35 cellular contexts compared by ENCODE assay signal in genomic region chr4:45399116-45399515, GRCh38.
DNase-seq lines count a peak whose midpoint lies in the region; ATAC-seq, FAIRE-seq and TF ChIP-seq lines count a peak whose summit lies in the region.
"Had no signal": no experiment of that assay in that cellular context is flagged by ENCODE, and none has a peak within 500 bp of the region (broad histone marks: within the 10 kb centered on the region; RNA-seq: fewer than 3 reads in every experiment).

No MANE protein-coding gene starts in this region.

- H3K27ac Mint-ChIP-seq in CD4-positive, alpha-beta T cell, result no peak overlapping the region
- no peak overlapping the region for H3K27ac Mint-ChIP-seq in activated CD4-positive, alpha-beta T cell treated with anti-CD3 and anti-CD28 coated beads, Interleukin-2, amount 10 ng/mL, durations not matched to agents 7 days and 5 days
- H3K27ac Mint-ChIP-seq: B cell; CD14-positive monocyte; CD4-positive, alpha-beta memory T cell; CD4-positive, CD25-positive, alpha-beta regulatory T cell; CD8-positive, alpha-beta memory T cell; CD8-positive, alpha-beta T cell had no signal

- no peak overlapping the region for H3K14ac ChIP-seq in IMR-90 (replicated peaks; ENCODE audit: low read depth, low read length)

- no peak overlapping the region for H2BK5ac ChIP-seq in IMR-90 (ENCODE audit: low read depth, low read length, poor library complexity, severe bottlenecking)

- no peaks in the 10 kb centered on the region for H3K27me3 ChIP-seq in HepG2 (ENCODE audit: control insufficient read depth in 1 of 2, insufficient read depth in 2 of 2, low read length in 2 of 2)
- no peaks in the 10 kb centered on the region for H3K27me3 ChIP-seq in right lobe of liver
- no peaks in the 10 kb centered on the region for H3K27me3 ChIP-seq in IMR-90 (ENCODE audit: control insufficient read depth, insufficient read depth, low read length)
- H3K27me3 ChIP-seq in K562 (ENCODE audit: control insufficient read depth in 2 of 2, insufficient read depth in 2 of 2, low read length in 2 of 2), result no peaks in the 10 kb centered on the region
- no peaks in the 10 kb centered on the region for H3K27me3 ChIP-seq in CD4-positive, alpha-beta T cell (ENCODE audit: control insufficient read depth, insufficient read depth, low read length)
- H3K27me3 ChIP-seq: BE2C; BLaER1; BLaER1 treated with 17β-estradiol and CSF1 and Interleukin-3, amounts not matched to agents 10 nM and 100 nM had no signal

- FAIRE-seq in HepG2 (lab: Jason Lieb, UNC) (no peak), A549 (lab: Jason Lieb, UNC) (no peak), K562 (lab: Jason Lieb, UNC) (no peak)
- FAIRE-seq: A204.1, D721Med had no signal

- TF ChIP-seq POLR2A in HepG2 (IDR thresholded peaks at IDR 0.05; ENCODE audit: insufficient read depth in 1 of 2, low read depth in 2 of 2, low read length in 2 of 2) (no peak), right lobe of liver (IDR thresholded peaks at IDR 0.05) (no peak), A549 (IDR thresholded peaks at IDR 0.05; ENCODE audit: low read length) (no peak), IMR-90 (IDR thresholded peaks at IDR 0.05; ENCODE audit: low read depth, low read length) (no peak), K562 (conservative IDR thresholded peaks at IDR 0.05) (no peak)

- H3K18ac ChIP-seq in IMR-90 (ENCODE audit: low read depth, low read length), result no peak overlapping the region

- 0% methylated on average over 3 of the region's 3 CpGs for WGBS in HepG2 (ENCODE audit: low lambda C conversion rate)
- WGBS in right lobe of liver (ENCODE audit: insufficient coverage, low coverage, low lambda C conversion rate, missing lambda C conversion rate), result 18% methylated on average over 3 of the region's 3 CpGs
- 1% methylated on average over 3 of the region's 3 CpGs for WGBS in A549 (ENCODE audit: missing lambda C conversion rate)
- no CpG with 5 or more reads among the region's 3 CpGs for WGBS in IMR-90 (ENCODE audit: extremely low coverage in 2 of 2, insufficient read length in 1 of 2), 2 experiments
- WGBS in K562 (ENCODE audit: insufficient coverage, low coverage, missing lambda C conversion rate), result 0% methylated on average over 3 of the region's 3 CpGs

- no peak overlapping the region for H2AFZ ChIP-seq in HepG2 (ENCODE audit: low read length)
- H2AFZ ChIP-seq in IMR-90 (replicated peaks; ENCODE audit: low read length, poor library complexity), result no peak overlapping the region
- no peak overlapping the region for H2AFZ ChIP-seq in K562 (ENCODE audit: low read depth, low read length)

- no peaks in the 10 kb centered on the region for H3K9me1 ChIP-seq in IMR-90 (ENCODE audit: insufficient read depth, low read length)
- no peaks in the 10 kb centered on the region for H3K9me1 ChIP-seq in K562 (ENCODE audit: control insufficient read depth, insufficient read depth, low read length)

- H2AK5ac ChIP-seq in IMR-90 (ENCODE audit: low read depth, low read length), result no peak overlapping the region

- in situ Hi-C loops in HepG2 (cut with HindIII; ENCODE audit: extremely low pct_ligation_motif_present, low pct_unique_long_range_greater_than_20kb), result no loop called here
- in situ Hi-C loops in IMR-90 (cut with MboI; ENCODE audit: low sequenced_read_pairs), result no loop called here
- in situ Hi-C loops in K562 (cut with MboI), result no loop called here

- H4K5ac ChIP-seq in IMR-90 (ENCODE audit: low read depth, low read length), result no peak overlapping the region

- no peak for TF ChIP-seq CTCF in HepG2 (CRISPR knock-in tag; IDR thresholded peaks at IDR 0.05)
- TF ChIP-seq CTCF in right lobe of liver (IDR thresholded peaks at IDR 0.05), result no peak
- no peak for TF ChIP-seq CTCF in A549 (IDR thresholded peaks at IDR 0.05)
- TF ChIP-seq CTCF in IMR-90 (conservative IDR thresholded peaks at IDR 0.05; ENCODE audit: low read depth, low read length), result no peak
- no peak for TF ChIP-seq CTCF in K562 (IDR thresholded peaks at IDR 0.05 in 2 of 3, conservative IDR thresholded peaks at IDR 0.05 in 1 of 3; ENCODE audit: insufficient read depth in 2 of 3, low read depth in 1 of 3, low read length in 3 of 3)
- no peak for TF ChIP-seq CTCF in CD4-positive, alpha-beta T cell (IDR thresholded peaks at IDR 0.05)

- dilution Hi-C loops in IMR-90 (cut with HindIII; ENCODE audit: low sequenced_read_pairs, unreplicated experiment), result no loop called here

- H3K9me3 ChIP-seq in HepG2 (ENCODE audit: low read length), result peaks cover 63% of the 10 kb centered on the region
- H3K9me3 ChIP-seq in right lobe of liver, result no peaks in the 10 kb centered on the region
- no peaks in the 10 kb centered on the region for H3K9me3 ChIP-seq in A549
- H3K9me3 ChIP-seq in IMR-90 (ENCODE audit: control insufficient read depth, insufficient read depth, low read length), result peaks cover 5% of the 10 kb centered on the region; the same call in 1 of the 2 replicates
- H3K9me3 ChIP-seq in K562 (replicated peaks; ENCODE audit: control insufficient read depth, insufficient read depth, low read depth, low read length), result no peaks in the 10 kb centered on the region; the same call in 1 of the 2 replicates
- peaks cover 4% of the 10 kb centered on the region for H3K9me3 ChIP-seq in CD4-positive, alpha-beta T cell (ENCODE audit: control insufficient read depth, low read length)
- H3K9me3 ChIP-seq: BE2C, Caco-2 had no signal

- intact Hi-C loops in HepG2 (cut with micrococcal nuclease; ENCODE audit: unreplicated experiment) (no loop called here), right lobe of liver (cut with DNase I) (no loop called here), IMR-90 (cut with micrococcal nuclease) (no loop called here), K562 (cut with micrococcal nuclease) (no loop called here)
- intact Hi-C loops in CD4-positive, alpha-beta T cell (cut with DNase I, micrococcal nuclease), result no loop called here

- no peak overlapping the region for H3K4ac ChIP-seq in IMR-90 (ENCODE audit: low read depth, low read length)

- H3K79me1 ChIP-seq in IMR-90 (ENCODE audit: low read depth in 1 of 2, low read length in 2 of 2), result no peaks in the 10 kb centered on the region

- H3K23ac ChIP-seq in IMR-90 (ENCODE audit: low read depth, low read length), result no peak overlapping the region

- no peak overlapping the region for H4K91ac ChIP-seq in IMR-90 (ENCODE audit: insufficient read depth, low read depth, low read length)

- H3K4me3 ChIP-seq in HepG2 (replicated peaks in 1 of 3; ENCODE audit: insufficient read depth in 1 of 3, low read depth in 2 of 3, low read length in 3 of 3) (no peak overlapping the region), right lobe of liver (no peak overlapping the region), A549 (no peak overlapping the region), IMR-90 (ENCODE audit: insufficient read depth, low read depth, low read length) (no peak overlapping the region), K562 (no peak overlapping the region)
- H3K4me3 ChIP-seq: BLaER1; BLaER1 treated with 17β-estradiol and CSF1 and Interleukin-3, amounts not matched to agents 10 nM and 100 nM had no signal

- CTCF ChIA-PET in HepG2 (lab: Yijun Ruan, JAX; ENCODE audit: low intra/inter-chr PET ratio, low total read pairs) (no interaction called here), A549 (lab: Yijun Ruan, JAX) (no interaction called here), IMR-90 (lab: Yijun Ruan, JAX) (no interaction called here), K562 (lab: Yijun Ruan, JAX; ENCODE audit: low intra/inter-chr PET ratio) (no interaction called here)
- CTCF ChIA-PET in CD4-positive, alpha-beta T cell (lab: Charles Lee), result interaction anchor here (1.0 kb wide), 1 partner anchor 39 kb away, joined by 3 read pairs; no protein-coding TSS in a partner anchor
- CTCF ChIA-PET in activated CD4-positive, alpha-beta T cell treated with anti-CD3 and anti-CD28 coated beads, Interleukin-2, amount 10 ng/mL, durations not matched to agents 7 days and 5 days (lab: Charles Lee), result no interaction called here

- H2AK9ac ChIP-seq in IMR-90 (replicated peaks; ENCODE audit: low read depth, low read length, poor library complexity), result no peak overlapping the region

- H3K9me3 Mint-ChIP-seq in CD4-positive, alpha-beta T cell, result peaks cover 8% of the 10 kb centered on the region
- H3K9me3 Mint-ChIP-seq in activated CD4-positive, alpha-beta T cell treated with anti-CD3 and anti-CD28 coated beads, Interleukin-2, amount 10 ng/mL, durations not matched to agents 7 days and 5 days, result peaks cover 14% of the 10 kb centered on the region

- H3K4me2 ChIP-seq in HepG2 (ENCODE audit: low read depth, low read length) (no peak overlapping the region), A549 (no peak overlapping the region), IMR-90 (ENCODE audit: low read depth, low read length) (no peak overlapping the region), K562 (ENCODE audit: insufficient read depth, low read length) (no peak overlapping the region)
- H3K4me2 ChIP-seq: BLaER1; BLaER1 treated with 17β-estradiol and CSF1 and Interleukin-3, amounts not matched to agents 10 nM and 100 nM had no signal

- H3K9ac ChIP-seq in HepG2 (ENCODE audit: insufficient read depth, low read depth, low read length), result no peak overlapping the region
- no peak overlapping the region for H3K9ac ChIP-seq in IMR-90 (ENCODE audit: low read depth, low read length)
- no peak overlapping the region for H3K9ac ChIP-seq in K562 (ENCODE audit: insufficient read depth in 1 of 2, low read depth in 2 of 2, low read length in 2 of 2)
- H3K9ac ChIP-seq: BLaER1; BLaER1 treated with 17β-estradiol and CSF1 and Interleukin-3, amounts not matched to agents 10 nM and 100 nM had no signal

- H3K56ac ChIP-seq in IMR-90 (ENCODE audit: extremely low read depth, insufficient read depth, low read length), result no peak overlapping the region

- no peak for DNase-seq in HepG2 (ENCODE audit: low spot score)
- no peak for DNase-seq in right lobe of liver
- DNase-seq in A549 (ENCODE audit: low read depth in 1 of 2, low spot score in 1 of 2), result no peak
- no peak for DNase-seq in IMR-90
- DNase-seq in K562 (ENCODE audit: extremely low read depth in 1 of 4, low spot score in 3 of 4), result no peak
- no peak for DNase-seq in CD4-positive, alpha-beta T cell
- DNase-seq in mucosa of gallbladder (ENCODE audit: low spot score), result no peak
- DNase-seq in activated CD4-positive, alpha-beta T cell treated with anti-CD3 and anti-CD28 coated beads, Interleukin-2, amount 10 ng/mL, durations not matched to agents 7 days and 5 days, result no peak
- DNase-seq: 8988T; ACHN; AML-193; BE2C; C1 segment of cervical spinal cord; Caco-2; Calu3; CD4-positive, alpha-beta memory T cell; CD4-positive, CD25-positive, alpha-beta regulatory T cell; CD8-positive, alpha-beta memory T cell; CD8-positive, alpha-beta T cell; COR-L47; DMS 273 treated with DMSO at 0.1 percent for 48 hours; DMS153; DMS53; DMS79; DMS79 treated with DMSO at 0.1 percent for 48 hours; DND-41; EL had no signal

- no peak overlapping the region for H2BK120ac ChIP-seq in IMR-90 (ENCODE audit: low read depth, low read length)

- H3K36me3 Mint-ChIP-seq in CD4-positive, alpha-beta T cell (ENCODE audit: low read depth), result no peaks in the 10 kb centered on the region
- no peaks in the 10 kb centered on the region for H3K36me3 Mint-ChIP-seq in activated CD4-positive, alpha-beta T cell treated with anti-CD3 and anti-CD28 coated beads, Interleukin-2, amount 10 ng/mL, durations not matched to agents 7 days and 5 days (ENCODE audit: low read depth)
- H3K36me3 Mint-ChIP-seq: CD14-positive monocyte; CD4-positive, alpha-beta memory T cell; CD4-positive, CD25-positive, alpha-beta regulatory T cell; CD8-positive, alpha-beta memory T cell; CD8-positive, alpha-beta T cell had no signal

- no peak overlapping the region for H2BK15ac ChIP-seq in IMR-90 (ENCODE audit: low read depth, low read length)

- H3K4me1 Mint-ChIP-seq in CD4-positive, alpha-beta T cell (ENCODE audit: low read depth), result no peaks in the 10 kb centered on the region
- H3K4me1 Mint-ChIP-seq in activated CD4-positive, alpha-beta T cell treated with anti-CD3 and anti-CD28 coated beads, Interleukin-2, amount 10 ng/mL, durations not matched to agents 7 days and 5 days, result no peaks in the 10 kb centered on the region
- H3K4me1 Mint-ChIP-seq: B cell; CD14-positive monocyte; CD4-positive, alpha-beta memory T cell; CD4-positive, CD25-positive, alpha-beta regulatory T cell; CD8-positive, alpha-beta memory T cell had no signal

- TF ChIP-seq EP300 in HepG2 (IDR thresholded peaks at IDR 0.05; ENCODE audit: low read depth in 2 of 2, low read length in 2 of 2) (no peak), HepG2 (CRISPR knock-in tag; IDR thresholded peaks at IDR 0.05; ENCODE audit: borderline replicate concordance) (no peak), A549 (IDR thresholded peaks at IDR 0.05) (no peak), K562 (IDR thresholded peaks at IDR 0.05; ENCODE audit: low read length) (no peak)

- no peaks in the 10 kb centered on the region for H3K4me1 ChIP-seq in HepG2 (ENCODE audit: insufficient read depth, low read length)
- H3K4me1 ChIP-seq in right lobe of liver, result no peaks in the 10 kb centered on the region
- no peaks in the 10 kb centered on the region for H3K4me1 ChIP-seq in A549
- H3K4me1 ChIP-seq in IMR-90 (ENCODE audit: control insufficient read depth, insufficient read depth, low read length), result no peaks in the 10 kb centered on the region
- H3K4me1 ChIP-seq in K562 (replicated peaks in 1 of 2; ENCODE audit: control insufficient read depth in 2 of 2, insufficient read depth in 2 of 2, low read length in 2 of 2), result no peaks in the 10 kb centered on the region
- H3K4me1 ChIP-seq: BE2C; BLaER1; BLaER1 treated with 17β-estradiol and CSF1 and Interleukin-3, amounts not matched to agents 10 nM and 100 nM; Caco-2 had no signal

- no peak for ATAC-seq in HepG2
- ATAC-seq in right lobe of liver, result no peak
- ATAC-seq in A549, result no peak
- no peak for ATAC-seq in IMR-90 (ENCODE audit: low read depth)
- ATAC-seq in K562, result no peak
- ATAC-seq in CD4-positive, alpha-beta T cell (ENCODE audit: poor library complexity), result no peak
- ATAC-seq: CD8-positive, alpha-beta T cell had no signal

- H3K27ac ChIP-seq in HepG2 (ENCODE audit: extremely low read length, insufficient read depth, low read length), result no peak overlapping the region
- no peak overlapping the region for H3K27ac ChIP-seq in right lobe of liver
- H3K27ac ChIP-seq in A549, result no peak overlapping the region
- no peak overlapping the region for H3K27ac ChIP-seq in IMR-90 (ENCODE audit: insufficient read depth, low read length)
- H3K27ac ChIP-seq in K562 (ENCODE audit: extremely low read depth, low read depth, low read length), result no peak overlapping the region
- H3K27ac ChIP-seq in CD4-positive, alpha-beta T cell (ENCODE audit: low read depth, low read length), result no peak overlapping the region
- H3K27ac ChIP-seq: 22Rv1; BLaER1; BLaER1 treated with 17β-estradiol and CSF1 and Interleukin-3, amounts not matched to agents 10 nM and 100 nM; C4-2B had no signal

- H3K79me2 ChIP-seq in HepG2 (ENCODE audit: insufficient read depth, low read length), result no peaks in the 10 kb centered on the region
- no peaks in the 10 kb centered on the region for H3K79me2 ChIP-seq in K562 (ENCODE audit: control insufficient read depth, insufficient read depth, low read length)

- H2BK20ac ChIP-seq in IMR-90 (ENCODE audit: low read depth, low read length), result no peak overlapping the region

- no peaks in the 10 kb centered on the region for H3K36me3 ChIP-seq in HepG2 (replicated peaks in 1 of 2; ENCODE audit: control insufficient read depth in 1 of 2, insufficient read depth in 2 of 2, low read length in 2 of 2)
- H3K36me3 ChIP-seq in right lobe of liver, result no peaks in the 10 kb centered on the region
- no peaks in the 10 kb centered on the region for H3K36me3 ChIP-seq in IMR-90 (ENCODE audit: control insufficient read depth, insufficient read depth, low read length)
- H3K36me3 ChIP-seq in K562 (ENCODE audit: control insufficient read depth, insufficient read depth, low read length), result no peaks in the 10 kb centered on the region
- H3K36me3 ChIP-seq: BE2C; BLaER1; BLaER1 treated with 17β-estradiol and CSF1 and Interleukin-3, amounts not matched to agents 10 nM and 100 nM had no signal

- no peak overlapping the region for H3K4me3 Mint-ChIP-seq in CD4-positive, alpha-beta T cell
- no peak overlapping the region for H3K4me3 Mint-ChIP-seq in activated CD4-positive, alpha-beta T cell treated with anti-CD3 and anti-CD28 coated beads, Interleukin-2, amount 10 ng/mL, durations not matched to agents 7 days and 5 days
- H3K4me3 Mint-ChIP-seq: B cell; CD14-positive monocyte; CD4-positive, alpha-beta memory T cell; CD4-positive, CD25-positive, alpha-beta regulatory T cell; CD8-positive, alpha-beta memory T cell; CD8-positive, alpha-beta T cell had no signal

- TF ChIP-seq RAD21 in HepG2 (CRISPR knock-in tag; IDR thresholded peaks at IDR 0.05), result no peak
- no peak for TF ChIP-seq RAD21 in A549 (conservative IDR thresholded peaks at IDR 0.05 in 1 of 2, IDR thresholded peaks at IDR 0.05 in 1 of 2)
- TF ChIP-seq RAD21 in IMR-90 (IDR thresholded peaks at IDR 0.05; ENCODE audit: low read length), result no peak
- no peak for TF ChIP-seq RAD21 in K562 (CRISPR knock-in tag; conservative IDR thresholded peaks at IDR 0.05 in 1 of 2, IDR thresholded peaks at IDR 0.05 in 1 of 2)

- H4K20me1 ChIP-seq in HepG2 (ENCODE audit: insufficient read depth, low read length) (no peaks in the 10 kb centered on the region), IMR-90 (ENCODE audit: insufficient read depth, low read length) (no peaks in the 10 kb centered on the region), K562 (replicated peaks; ENCODE audit: control insufficient read depth, insufficient read depth, low read length) (no peaks in the 10 kb centered on the region)
- H4K20me1 ChIP-seq: BLaER1; BLaER1 treated with 17β-estradiol and CSF1 and Interleukin-3, amounts not matched to agents 10 nM and 100 nM had no signal

- POLR2A ChIA-PET in HepG2 (lab: Yijun Ruan, JAX) (no interaction called here), A549 (lab: Yijun Ruan, JAX) (no interaction called here), IMR-90 (lab: Charles Lee; ENCODE audit: unreplicated experiment) (no interaction called here), K562 (lab: Yijun Ruan, JAX) (no interaction called here)
- POLR2A ChIA-PET in CD4-positive, alpha-beta T cell (lab: Charles Lee), result no interaction called here
- POLR2A ChIA-PET in activated CD4-positive, alpha-beta T cell treated with anti-CD3 and anti-CD28 coated beads, Interleukin-2, amount 10 ng/mL, durations not matched to agents 7 days and 5 days (lab: Charles Lee), result no interaction called here

- no peak overlapping the region for H4K8ac ChIP-seq in IMR-90 (ENCODE audit: low read depth in 2 of 2, low read length in 2 of 2)

- BruUV-seq in HepG2 (replicated peaks; lab: Mats Ljungman, UMichigan), result no TSS peak
- BruUV-seq in IMR-90 (replicated peaks; lab: Mats Ljungman, UMichigan), result no TSS peak
- BruUV-seq in K562 (replicated peaks; lab: Mats Ljungman, UMichigan), result no TSS peak

- no peaks in the 10 kb centered on the region for H3K27me3 Mint-ChIP-seq in CD4-positive, alpha-beta T cell
- no peaks in the 10 kb centered on the region for H3K27me3 Mint-ChIP-seq in activated CD4-positive, alpha-beta T cell treated with anti-CD3 and anti-CD28 coated beads, Interleukin-2, amount 10 ng/mL, durations not matched to agents 7 days and 5 days
- H3K27me3 Mint-ChIP-seq: B cell; CD4-positive, alpha-beta memory T cell; CD4-positive, CD25-positive, alpha-beta regulatory T cell; CD8-positive, alpha-beta memory T cell had no signal

Comparison
In these comparisons a context has a peak if more than half of its experiments do, and no peak if none do; other contexts are left out.
1. Of the 241 proteins assayed by ChIP-seq in both HepG2 and K562: peak only in HepG2: none; only in K562: none; in both: MAFF and MAFK; in neither: 239.